Comparison of ENCODE assay signal across 1 cellular context in the genomic region with DNA sequence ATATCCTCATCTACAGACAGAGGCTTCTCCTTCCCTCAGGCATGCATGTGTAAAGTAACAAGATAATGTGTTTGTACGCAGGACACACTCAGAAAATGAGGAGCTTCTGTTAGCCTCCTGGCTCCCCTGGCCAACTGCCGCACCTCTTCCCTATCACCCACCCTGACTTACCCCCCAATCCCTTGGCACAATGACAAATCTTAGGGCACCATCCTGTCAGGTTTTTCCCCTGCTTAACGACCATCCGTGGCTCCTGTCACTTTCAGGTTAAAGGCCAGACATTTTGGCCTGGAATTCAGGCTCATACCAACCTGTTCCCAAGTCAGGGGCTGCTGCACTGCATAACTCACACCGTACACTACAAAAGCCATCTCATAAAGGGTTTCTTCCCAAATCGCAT.
TF ChIP-seq lines count a peak whose summit lies in the region.

No MANE protein-coding gene starts in this region.

TF ChIP-seq in IMR-90, 13 proteins besides CTCF, POLR2A, EP300 and RAD21 (continued from another document):
- TF ChIP-seq, protein P1, sequence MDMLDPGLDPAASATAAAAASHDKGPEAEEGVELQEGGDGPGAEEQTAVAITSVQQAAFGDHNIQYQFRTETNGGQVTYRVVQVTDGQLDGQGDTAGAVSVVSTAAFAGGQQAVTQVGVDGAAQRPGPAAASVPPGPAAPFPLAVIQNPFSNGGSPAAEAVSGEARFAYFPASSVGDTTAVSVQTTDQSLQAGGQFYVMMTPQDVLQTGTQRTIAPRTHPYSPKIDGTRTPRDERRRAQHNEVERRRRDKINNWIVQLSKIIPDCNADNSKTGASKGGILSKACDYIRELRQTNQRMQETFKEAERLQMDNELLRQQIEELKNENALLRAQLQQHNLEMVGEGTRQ (IDR thresholded peaks at IDR 0.05; ENCODE audit: low read depth, low read length): no peak
- TF ChIP-seq, protein P2, sequence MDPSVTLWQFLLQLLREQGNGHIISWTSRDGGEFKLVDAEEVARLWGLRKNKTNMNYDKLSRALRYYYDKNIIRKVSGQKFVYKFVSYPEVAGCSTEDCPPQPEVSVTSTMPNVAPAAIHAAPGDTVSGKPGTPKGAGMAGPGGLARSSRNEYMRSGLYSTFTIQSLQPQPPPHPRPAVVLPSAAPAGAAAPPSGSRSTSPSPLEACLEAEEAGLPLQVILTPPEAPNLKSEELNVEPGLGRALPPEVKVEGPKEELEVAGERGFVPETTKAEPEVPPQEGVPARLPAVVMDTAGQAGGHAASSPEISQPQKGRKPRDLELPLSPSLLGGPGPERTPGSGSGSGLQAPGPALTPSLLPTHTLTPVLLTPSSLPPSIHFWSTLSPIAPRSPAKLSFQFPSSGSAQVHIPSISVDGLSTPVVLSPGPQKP (IDR thresholded peaks at IDR 0.05; ENCODE audit: borderline replicate concordance, low read depth, low read length): no peak
- TF ChIP-seq MAZ (IDR thresholded peaks at IDR 0.05; ENCODE audit: borderline replicate concordance, low read depth, low read length): no peak
- no peak for TF ChIP-seq CEBPB (IDR thresholded peaks at IDR 0.05; ENCODE audit: low read depth, low read length)
- TF ChIP-seq FOS (IDR thresholded peaks at IDR 0.05; ENCODE audit: low read depth, low read length): no peak
- TF ChIP-seq MAFK (IDR thresholded peaks at IDR 0.05; ENCODE audit: low read depth, low read length): no peak
- no peak for TF ChIP-seq RFX5 (IDR thresholded peaks at IDR 0.05; ENCODE audit: low read depth, low read length)
TF ChIP-seq in IMR-90: peak in this region for 0.
